In genomic region chr4:184474261-184475095, GRCh38 we compare ENCODE assay signal across 1 cellular context.
TF ChIP-seq lines count a peak whose summit lies in the region.

Gene IRF2 (minus strand): TSS chr4:184474550. CDS start chr4:184429064, 45,486 bp downstream.

TF ChIP-seq in HepG2, 621 proteins besides CTCF, POLR2A, EP300 and RAD21 (continued from another document and continues in another):
- no peak; the same call in 1 of the 2 replicates for TF ChIP-seq GMEB1 (CRISPR knock-in tag; IDR thresholded peaks at IDR 0.05; ENCODE audit: borderline replicate concordance)
- TF ChIP-seq KDM2A (CRISPR knock-in tag; IDR thresholded peaks at IDR 0.05; ENCODE audit: borderline replicate concordance, low read depth): peak; percentile 83; the same call in 1 of the 2 replicates
- peak; percentile 64 for TF ChIP-seq PAXIP1 (CRISPR knock-in tag; conservative IDR thresholded peaks at IDR 0.05)
- TF ChIP-seq ARID3A (IDR thresholded peaks at IDR 0.05; ENCODE audit: low read depth, low read length): no peak
- no peak for TF ChIP-seq PAWR (CRISPR knock-in tag; IDR thresholded peaks at IDR 0.05; ENCODE audit: borderline replicate concordance)
- TF ChIP-seq HIC2 (CRISPR knock-in tag; IDR thresholded peaks at IDR 0.05; ENCODE audit: low read depth): 0 out of 2 replicates have a peak, but pooled peaks have one; percentile 17
- TF ChIP-seq NR2F6 (IDR thresholded peaks at IDR 0.05): no peak
- TF ChIP-seq NR2F6 (CRISPR knock-in tag; IDR thresholded peaks at IDR 0.05): peak; percentile 53
- TF ChIP-seq REL (CRISPR knock-in tag; conservative IDR thresholded peaks at IDR 0.05): 0 out of 2 replicates have a peak, but pooled peaks have one; percentile 82
- peak; percentile 63; the same call in 1 of the 2 replicates for TF ChIP-seq REPIN1 (CRISPR knock-in tag; IDR thresholded peaks at IDR 0.05; ENCODE audit: borderline replicate concordance, low read depth)
- peak; percentile 92 for TF ChIP-seq ZNF878 (CRISPR knock-in tag; IDR thresholded peaks at IDR 0.05)
- no peak for TF ChIP-seq RBM22 (optimal IDR thresholded peaks at IDR 0.05; ENCODE audit: low read length)
- no peak for TF ChIP-seq ZFP36 (IDR thresholded peaks at IDR 0.05; ENCODE audit: borderline replicate concordance, low read depth, low read length, partially characterized antibody)
- no peak for TF ChIP-seq ZBTB49 (CRISPR knock-in tag; IDR thresholded peaks at IDR 0.05; ENCODE audit: borderline replicate concordance)
- TF ChIP-seq SP2 (CRISPR knock-in tag; IDR thresholded peaks at IDR 0.05): peak; percentile 54
- no peak for TF ChIP-seq KIAA2018 (CRISPR knock-in tag; IDR thresholded peaks at IDR 0.05; ENCODE audit: borderline replicate concordance)
- peak; percentile 80; the same call in 1 of the 2 replicates for TF ChIP-seq CBX5 (CRISPR knock-in tag; IDR thresholded peaks at IDR 0.05; ENCODE audit: borderline replicate concordance)
- peak; percentile 62; the same call in 1 of the 2 replicates for TF ChIP-seq HOMEZ (CRISPR knock-in tag; IDR thresholded peaks at IDR 0.05; ENCODE audit: low read depth)
- TF ChIP-seq ZNF180 (CRISPR knock-in tag; IDR thresholded peaks at IDR 0.05; ENCODE audit: borderline replicate concordance, low read depth): no peak
- peak; percentile 30; the same call in 1 of the 2 replicates for TF ChIP-seq GATA4 (IDR thresholded peaks at IDR 0.05; ENCODE audit: borderline replicate concordance, low read depth)
- peak; percentile 81 for TF ChIP-seq ZBTB2 (CRISPR knock-in tag; IDR thresholded peaks at IDR 0.05; ENCODE audit: low read depth)
- TF ChIP-seq HOXA3 (CRISPR knock-in tag; IDR thresholded peaks at IDR 0.05): peak; percentile 28
- no peak for TF ChIP-seq MZF1 (CRISPR knock-in tag; IDR thresholded peaks at IDR 0.05; ENCODE audit: borderline replicate concordance)
